8 cellular contexts compared by ENCODE assay signal in genomic region chr5:150544606-150545219, GRCh38. TPM values are rescaled to one million over a fixed set of nuclear protein-coding genes. Genes with fewer than 3 reads are reported as not detected.
DNase-seq lines count a peak whose midpoint lies in the region; ATAC-seq and TF ChIP-seq lines count a peak whose summit lies in the region.

No MANE protein-coding gene starts in this region.

- peak; percentile 91 for TF ChIP-seq CTCF in RWPE2 (IDR thresholded peaks at IDR 0.05; ENCODE audit: poor library complexity, severe bottlenecking)
- TF ChIP-seq CTCF in uterus (IDR thresholded peaks at IDR 0.05), result peak; percentile 70 to 83 (median 75)

- peak; percentile 94 for ATAC-seq in GM19372 (IDR thresholded peaks at IDR 0.05; ENCODE audit: low read depth, unreplicated experiment)
- peak; percentile 80 for ATAC-seq in HG03457 (IDR thresholded peaks at IDR 0.05; ENCODE audit: unreplicated experiment)
- ATAC-seq in RWPE2 (ENCODE audit: low read depth), result peak; percentile 71

- intact Hi-C loops in uterus (cut with DNase I; ENCODE audit: low total_unique reads), result no loop called here

- H3K27ac ChIP-seq in RWPE2 (ENCODE audit: poor library complexity, severe bottlenecking) (no peak overlapping the region), uterus (no peak overlapping the region)

- H3K36me3 ChIP-seq in RWPE2 (ENCODE audit: low read depth) (peaks cover 82% of the 10 kb centered on the region), uterus (no peaks in the 10 kb centered on the region)

- H3K9me3 ChIP-seq in RWPE2 (ENCODE audit: severe bottlenecking) (no peaks in the 10 kb centered on the region), uterus (no peaks in the 10 kb centered on the region)

- peaks cover 8% of the 10 kb centered on the region for H3K4me1 ChIP-seq in RWPE2 (ENCODE audit: insufficient read depth, poor library complexity, severe bottlenecking)
- H3K4me1 ChIP-seq in uterus, result no peaks in the 10 kb centered on the region

- no peak overlapping the region for H3K4me3 ChIP-seq in RWPE2 (ENCODE audit: severe bottlenecking)
- H3K4me3 ChIP-seq in uterus, result no peak overlapping the region

- TF ChIP-seq POLR2A in uterus (IDR thresholded peaks at IDR 0.05), result no peak

- DNase-seq in CMK (ENCODE audit: low read depth) (peak; percentile 21), RWPE2 (ENCODE audit: low spot score) (no peak), germinal center (ENCODE audit: low spot score) (peak; percentile 92), pons (ENCODE audit: low spot score) (peak; percentile 78), uterus (peak; percentile 60 to 61)
- DNase-seq in activated effector memory CD4-positive, alpha-beta T cell treated with Interleukin-2 at 50 U/mL for 16 hours, result peak; percentile 23

- H3K27me3 ChIP-seq in RWPE2 (ENCODE audit: insufficient read depth, poor library complexity, severe bottlenecking) (no peaks in the 10 kb centered on the region), uterus (no peaks in the 10 kb centered on the region)

RNA-seq across cellular contexts. Expression of gene NDST1, which starts 36.8 kb away (rescaled TPM):
- 10 to 100 TPM; 10.9 to 86.0 (median 42.5) TPM for total RNA-seq in uterus
